Comparison of ENCODE assay signal across 12 cellular contexts in genomic region chr16:88062341-88062861, GRCh38.
DNase-seq lines count a peak whose midpoint lies in the region; ATAC-seq and TF ChIP-seq lines count a peak whose summit lies in the region.
"Had no signal": no experiment of that assay in that cellular context is flagged by ENCODE, and none has a peak within 500 bp of the region (broad histone marks: within the 10 kb centered on the region; RNA-seq: fewer than 3 reads in every experiment).

No MANE protein-coding gene starts in this region.

- H3K9me3 ChIP-seq in adrenal gland (replicated peaks in 1 of 3): no peaks in the 10 kb centered on the region
- H3K9me3 ChIP-seq in heart right ventricle: no peaks in the 10 kb centered on the region
- H3K9me3 ChIP-seq in psoas muscle: no peaks in the 10 kb centered on the region

- H3K4me1 ChIP-seq in adrenal gland (replicated peaks in 1 of 2): no peaks in the 10 kb centered on the region
- H3K4me1 ChIP-seq in heart right ventricle: peaks cover 0 to 25% (median 20%) of the 10 kb centered on the region in 9 donors
- peaks cover 12% of the 10 kb centered on the region for H3K4me1 ChIP-seq in psoas muscle

- H3K27me3 ChIP-seq in adrenal gland: no peaks in the 10 kb centered on the region
- no peaks in the 10 kb centered on the region for H3K27me3 ChIP-seq in heart right ventricle
- no peaks in the 10 kb centered on the region for H3K27me3 ChIP-seq in psoas muscle (ENCODE audit: insufficient read depth in 3 of 3, low read length in 2 of 3)

- peaks cover 0 to 6% of the 10 kb centered on the region in 2 donors for H3K36me3 ChIP-seq in adrenal gland (replicated peaks in 1 of 2)
- peaks cover 0 to 64% (median 7%) of the 10 kb centered on the region in 9 donors for H3K36me3 ChIP-seq in heart right ventricle
- H3K36me3 ChIP-seq in psoas muscle (ENCODE audit: insufficient read depth in 1 of 2, low read depth in 1 of 2): peaks cover 0 to 29% of the 10 kb centered on the region in 2 donors

- ATAC-seq in heart right ventricle (peak; percentile 65 to 85 (median 76)), psoas muscle (peak; percentile 62 to 87 (median 80)), HG03442 (IDR thresholded peaks at IDR 0.05; ENCODE audit: unreplicated experiment) (no peak)
- ATAC-seq: GM23338 had no signal

- DNase-seq in AG20443 (ENCODE audit: low spot score) (peak; percentile 94), adrenal gland (peak in 4 of 7 donors; percentile 34 to 74 (median 46)), heart right ventricle (peak in 1 of 2 donors; percentile 42), psoas muscle (peak; percentile 68 to 75), cerebellar nuclear complex (lab: John Stamatoyannopoulos, UW) (no peak), hippocampal formation (lab: John Stamatoyannopoulos, UW) (no peak), NCI-H526 (lab: John Stamatoyannopoulos, UW) (no peak)
- DNase-seq: activated effector memory CD4-positive, alpha-beta T cell treated with anti-CD3 and anti-CD28 coated beads, Interleukin-2, amount 50 U/mL, for 16 hours; MV-4-11 had no signal

- TF ChIP-seq POLR2A in adrenal gland (IDR thresholded peaks at IDR 0.05): no peak

- no peak for TF ChIP-seq CTCF in adrenal gland (IDR thresholded peaks at IDR 0.05)
- no peak for TF ChIP-seq CTCF in heart right ventricle (IDR thresholded peaks at IDR 0.05)
- TF ChIP-seq CTCF in psoas muscle (IDR thresholded peaks at IDR 0.05): no peak

- 69 to 87% (median 75%) methylated on average over 13 of the region's 13 CpGs for WGBS in adrenal gland, 4 donors
- WGBS in heart right ventricle, 2 donors: 22 to 37% methylated on average over 13 of the region's 13 CpGs
- 40 to 43% (median 42%) methylated on average over 13 of the region's 13 CpGs for WGBS in psoas muscle, 3 donors

- intact Hi-C loops in adrenal gland (cut with DNase I) (no loop called here), heart right ventricle (cut with DNase I) (loop anchor here in 1 of 10 donors (10.0 kb wide), 1 partner anchor 78 kb away; no protein-coding TSS in a partner anchor), psoas muscle (cut with DNase I) (no loop called here)

- H3K27ac ChIP-seq in adrenal gland: peak overlapping the region in 2 of 5 donors; percentile 39 to 72
- peak overlapping the region in 8 of 10 donors; percentile 29 to 74 (median 58) for H3K27ac ChIP-seq in heart right ventricle
- no peak overlapping the region for H3K27ac ChIP-seq in psoas muscle

- H3K4me3 ChIP-seq in adrenal gland (no peak overlapping the region), heart right ventricle (no peak overlapping the region), psoas muscle (no peak overlapping the region)
- H3K4me3 ChIP-seq: GM23338, lung had no signal

Comparison
In these comparisons a context has a peak if more than half of its experiments do, and no peak if none do; other contexts are left out.
1. DNase-seq: peak in AG20443 (single experiment), adrenal gland (4 of 7) and psoas muscle (2 of 2); none in cerebellar nuclear complex (0 of 2), hippocampal formation (0 of 2) and NCI-H526 (0 of 2).